ENCODE assay signal across 8 cellular contexts in genomic region chr9:100098241-100098886, GRCh38.
DNase-seq lines count a peak whose midpoint lies in the region; ATAC-seq lines count a peak whose summit lies in the region.

No MANE protein-coding gene starts in this region.

- ATAC-seq in HG02852 (IDR thresholded peaks at IDR 0.05; ENCODE audit: unreplicated experiment): peak; percentile 7

- peak; percentile 26 for DNase-seq in SKM-1 treated with dmso at 0.1 percent for 144 hours (lab: John Stamatoyannopoulos, UW; ENCODE audit: unreplicated experiment)
- DNase-seq in SKM-1 (lab: John Stamatoyannopoulos, UW; ENCODE audit: unreplicated experiment): no peak
- DNase-seq in NCI-H146 treated with DMSO at 0.1 percent for 48 hours (lab: John Stamatoyannopoulos, UW; ENCODE audit: unreplicated experiment): peak; percentile 67
- peak; percentile 17 for DNase-seq in T1000 (lab: John Stamatoyannopoulos, UW)
- DNase-seq in kidney glomerular epithelial cell (lab: John Stamatoyannopoulos, UW): peak; percentile 67
- peak; percentile 49 for DNase-seq in stimulated activated CD4-positive, alpha-beta T cell treated with anti-CD3 and anti-CD28 coated beads, Interleukin-15, amount 100 ng/mL, for 24 hours

- H3K27ac ChIP-seq in cingulate gyrus (ENCODE audit: low read depth, low read length): peak overlapping the region; percentile 42
